Comparison of ENCODE assay signal across 1 cellular context in genomic region chr2:157307021-157307420, GRCh38.
TF ChIP-seq lines count a peak whose summit lies in the region.

No MANE protein-coding gene starts in this region.

TF ChIP-seq in GM12878, 131 proteins besides CTCF, POLR2A, EP300 and RAD21:
- no peak for TF ChIP-seq ATF2 (IDR thresholded peaks at IDR 0.05; ENCODE audit: low read length)
- no peak for TF ChIP-seq HDAC2 (IDR thresholded peaks at IDR 0.05)
- peak; percentile 52; the same call in 1 of the 2 replicates for TF ChIP-seq RUNX3 (IDR thresholded peaks at IDR 0.05; ENCODE audit: low read length)
